In the genomic region with DNA sequence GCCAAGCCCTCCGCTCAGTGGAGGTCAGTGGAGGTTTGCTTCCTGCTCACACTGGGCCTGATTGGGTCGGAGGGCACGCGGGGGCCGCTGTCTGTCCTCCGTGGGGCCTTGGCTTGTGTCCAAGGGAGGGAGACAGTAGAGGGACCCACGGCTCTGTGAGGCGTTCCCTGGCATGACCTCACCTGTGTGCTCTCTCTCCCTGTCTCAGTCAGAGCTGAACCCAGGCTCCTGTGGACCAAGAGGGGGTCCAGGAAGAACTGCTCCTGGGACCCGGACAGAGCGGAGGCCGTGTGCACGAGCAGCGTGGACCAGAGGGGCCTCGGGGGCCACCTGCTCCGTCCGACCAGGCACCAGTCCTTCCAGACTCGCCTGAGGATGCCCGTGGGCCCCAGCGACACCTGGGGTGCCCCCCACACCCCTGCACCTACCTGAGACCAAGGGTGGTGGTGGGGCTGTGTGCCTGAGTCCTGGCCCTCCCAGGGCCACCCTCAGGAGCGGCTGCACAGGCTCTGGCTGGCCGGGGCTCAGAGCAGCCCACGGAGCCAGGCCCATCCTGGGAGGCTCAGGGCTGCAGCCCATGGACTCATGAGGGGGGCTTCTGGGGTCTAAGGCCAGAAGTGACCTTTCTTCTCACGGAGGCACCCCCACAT, we compare ENCODE assay signal across 33 cellular contexts. TPM values are rescaled to one million over a fixed set of nuclear protein-coding genes. Genes with fewer than 3 reads are reported as not detected.
"Had no signal": no experiment of that assay in that cellular context is flagged by ENCODE, and none has a peak within 500 bp of the region (broad histone marks: within the 10 kb centered on the region; RNA-seq: fewer than 3 reads in every experiment).

No MANE protein-coding gene starts in this region.

- H3K27me3 Mint-ChIP-seq: memory B cell; naive thymus-derived CD4-positive, alpha-beta T cell; stimulated activated memory B cell treated with anti-CD40 and anti-IgM and Interleukin-4, amounts not matched to agents 10 μg/mL and 1 μg/mL and 100 μg/mL, for 72 hours had no signal

- H3K36me3 ChIP-seq: gastrocnemius medialis, neural progenitor cell, ovary, sigmoid colon, spleen, thoracic aorta, tibial nerve, vagina had no signal

- H3K4me3 Mint-ChIP-seq: endodermal cell; memory B cell; mesothelial cell of epicardium; naive thymus-derived CD4-positive, alpha-beta T cell; nephron; neural progenitor cell; stimulated activated memory B cell treated with anti-CD40 and anti-IgM and Interleukin-4, amounts not matched to agents 10 μg/mL and 1 μg/mL and 100 μg/mL, for 72 hours had no signal

- H3K4me2 ChIP-seq: neural progenitor cell had no signal

- H2AFZ ChIP-seq: neural progenitor cell had no signal

- H3K9ac ChIP-seq: neural progenitor cell had no signal

- H3K27ac Mint-ChIP-seq: endodermal cell; memory B cell; naive thymus-derived CD4-positive, alpha-beta T cell; neural progenitor cell; stimulated activated memory B cell treated with anti-CD40 and anti-IgM and Interleukin-4, amounts not matched to agents 10 μg/mL and 1 μg/mL and 100 μg/mL, for 72 hours had no signal

- H3K27ac ChIP-seq: epithelial cell of prostate, gastrocnemius medialis, neural progenitor cell, ovary, psoas muscle, sigmoid colon, spleen, thoracic aorta, vagina had no signal

- DNase-seq: dorsolateral prefrontal cortex; effector CD8-positive, alpha-beta T cell; endodermal cell; foreskin fibroblast; gastrocnemius medialis; head of caudate nucleus; naive thymus-derived CD4-positive, alpha-beta T cell; nucleus accumbens; ovary; posterior cingulate gyrus; psoas muscle; sigmoid colon; spleen; stimulated activated CD4-positive, alpha-beta T cell treated with anti-CD3 and anti-CD28 coated beads, Interleukin-4, amount 100 ng/mL, for 4 hours; stimulated activated naive CD8-positive, alpha-beta T cell treated with anti-CD3 and anti-CD28 coated beads, Interleukin-15, Interleukin-2, amounts not matched to agents 100 U/mL and 50 U/mL, for 24 hours had no signal

- H3K36me3 Mint-ChIP-seq: memory B cell; mesothelial cell of epicardium; naive thymus-derived CD4-positive, alpha-beta T cell; neural progenitor cell; stimulated activated memory B cell treated with anti-CD40 and anti-IgM and Interleukin-4, amounts not matched to agents 10 μg/mL and 1 μg/mL and 100 μg/mL, for 72 hours had no signal

- ATAC-seq: esophagus mucosa; gastrocnemius medialis; naive thymus-derived CD4-positive, alpha-beta T cell; psoas muscle; right cardiac atrium; stimulated activated memory B cell treated with anti-CD40 and anti-IgM and Interleukin-4, amounts not matched to agents 10 μg/mL and 1 μg/mL and 100 μg/mL, for 72 hours; stimulated activated naive CD8-positive, alpha-beta T cell treated with anti-CD3 and anti-CD28 coated beads, Interleukin-15, Interleukin-2, amounts not matched to agents 100 U/mL and 50 U/mL, for 24 hours had no signal

- H3K9me3 ChIP-seq: gastrocnemius medialis, mucosa of descending colon, ovary, psoas muscle, sigmoid colon, thoracic aorta, tibial nerve, vagina had no signal

- FAIRE-seq: keratinocyte had no signal

- H3K4me3 ChIP-seq: dorsolateral prefrontal cortex, gastrocnemius medialis, lung, mucosa of descending colon, neural progenitor cell, ovary, psoas muscle, sigmoid colon, spleen, thoracic aorta, tibial nerve, vagina had no signal

- H3K27me3 ChIP-seq: ovary, vagina had no signal

RNA-seq across cellular contexts. Expression of a gene that starts 13.3 kb away (rescaled TPM):
- total RNA-seq: glomerular endothelial cell, liver, right cardiac atrium, sigmoid colon, skeletal muscle tissue, thoracic aorta, tibial nerve, vagina had no signal
- polyA plus RNA-seq: keratinocyte; liver; naive thymus-derived CD4-positive, alpha-beta T cell; ovary had no signal

RNA-seq across cellular contexts. Expression of a gene that starts 46.0 kb away (rescaled TPM):
- total RNA-seq: gastrocnemius medialis had no signal

RNA-seq across cellular contexts. Expression of a gene that starts 53.5 kb away (rescaled TPM):
- total RNA-seq: renal cortical epithelial cell, vagina had no signal
- polyA plus RNA-seq: keratinocyte had no signal
